1 cellular context compared by ENCODE assay signal in the genomic region with DNA sequence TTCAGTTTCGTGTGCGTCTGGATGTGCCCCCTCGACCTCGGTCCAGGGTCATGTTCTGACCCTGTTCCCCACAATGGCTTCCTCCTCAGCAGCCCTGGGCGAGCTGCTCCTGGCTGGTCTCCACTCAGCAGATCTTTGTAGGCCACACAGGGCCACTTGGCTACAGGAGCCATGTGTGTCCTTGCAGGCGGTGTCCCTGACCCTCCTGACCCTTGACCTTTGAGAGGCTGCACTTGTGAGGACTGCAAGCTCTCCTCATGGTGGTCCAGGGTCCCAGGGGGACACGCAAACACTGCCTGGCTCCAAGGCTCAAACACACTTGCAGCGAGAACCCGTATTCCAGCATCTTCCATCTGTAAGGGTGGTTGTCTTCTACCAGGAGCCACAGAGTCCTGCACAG.
TF ChIP-seq lines count a peak whose summit lies in the region.

No MANE protein-coding gene starts in this region.

TF ChIP-seq in IMR-90, 13 proteins besides CTCF, POLR2A, EP300 and RAD21 (continued from another document):
- TF ChIP-seq CHD1 (IDR thresholded peaks at IDR 0.05; ENCODE audit: low read depth, low read length) = no peak
- TF ChIP-seq RCOR1 (IDR thresholded peaks at IDR 0.05; ENCODE audit: insufficient replicate concordance, low read length) = no peak
- TF ChIP-seq CEBPB (IDR thresholded peaks at IDR 0.05; ENCODE audit: low read depth, low read length) = no peak
- TF ChIP-seq MAZ (IDR thresholded peaks at IDR 0.05; ENCODE audit: borderline replicate concordance, low read depth, low read length) = no peak
- no peak for TF ChIP-seq SMC3 (IDR thresholded peaks at IDR 0.05; ENCODE audit: low read depth, low read length)
- TF ChIP-seq, protein P1, sequence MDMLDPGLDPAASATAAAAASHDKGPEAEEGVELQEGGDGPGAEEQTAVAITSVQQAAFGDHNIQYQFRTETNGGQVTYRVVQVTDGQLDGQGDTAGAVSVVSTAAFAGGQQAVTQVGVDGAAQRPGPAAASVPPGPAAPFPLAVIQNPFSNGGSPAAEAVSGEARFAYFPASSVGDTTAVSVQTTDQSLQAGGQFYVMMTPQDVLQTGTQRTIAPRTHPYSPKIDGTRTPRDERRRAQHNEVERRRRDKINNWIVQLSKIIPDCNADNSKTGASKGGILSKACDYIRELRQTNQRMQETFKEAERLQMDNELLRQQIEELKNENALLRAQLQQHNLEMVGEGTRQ (IDR thresholded peaks at IDR 0.05; ENCODE audit: low read depth, low read length) = no peak
- no peak for TF ChIP-seq MXI1 (IDR thresholded peaks at IDR 0.05; ENCODE audit: borderline replicate concordance, low read depth, low read length)
- no peak for TF ChIP-seq BHLHE40 (IDR thresholded peaks at IDR 0.05; ENCODE audit: low read depth, low read length)
- TF ChIP-seq, protein P2, sequence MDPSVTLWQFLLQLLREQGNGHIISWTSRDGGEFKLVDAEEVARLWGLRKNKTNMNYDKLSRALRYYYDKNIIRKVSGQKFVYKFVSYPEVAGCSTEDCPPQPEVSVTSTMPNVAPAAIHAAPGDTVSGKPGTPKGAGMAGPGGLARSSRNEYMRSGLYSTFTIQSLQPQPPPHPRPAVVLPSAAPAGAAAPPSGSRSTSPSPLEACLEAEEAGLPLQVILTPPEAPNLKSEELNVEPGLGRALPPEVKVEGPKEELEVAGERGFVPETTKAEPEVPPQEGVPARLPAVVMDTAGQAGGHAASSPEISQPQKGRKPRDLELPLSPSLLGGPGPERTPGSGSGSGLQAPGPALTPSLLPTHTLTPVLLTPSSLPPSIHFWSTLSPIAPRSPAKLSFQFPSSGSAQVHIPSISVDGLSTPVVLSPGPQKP (IDR thresholded peaks at IDR 0.05; ENCODE audit: borderline replicate concordance, low read depth, low read length) = no peak
- TF ChIP-seq RFX5 (IDR thresholded peaks at IDR 0.05; ENCODE audit: low read depth, low read length) = no peak
- no peak for TF ChIP-seq MAFK (IDR thresholded peaks at IDR 0.05; ENCODE audit: low read depth, low read length)
- no peak for TF ChIP-seq FOS (IDR thresholded peaks at IDR 0.05; ENCODE audit: low read depth, low read length)
